Comparison of ENCODE assay signal across 1 cellular context in the genomic region with DNA sequence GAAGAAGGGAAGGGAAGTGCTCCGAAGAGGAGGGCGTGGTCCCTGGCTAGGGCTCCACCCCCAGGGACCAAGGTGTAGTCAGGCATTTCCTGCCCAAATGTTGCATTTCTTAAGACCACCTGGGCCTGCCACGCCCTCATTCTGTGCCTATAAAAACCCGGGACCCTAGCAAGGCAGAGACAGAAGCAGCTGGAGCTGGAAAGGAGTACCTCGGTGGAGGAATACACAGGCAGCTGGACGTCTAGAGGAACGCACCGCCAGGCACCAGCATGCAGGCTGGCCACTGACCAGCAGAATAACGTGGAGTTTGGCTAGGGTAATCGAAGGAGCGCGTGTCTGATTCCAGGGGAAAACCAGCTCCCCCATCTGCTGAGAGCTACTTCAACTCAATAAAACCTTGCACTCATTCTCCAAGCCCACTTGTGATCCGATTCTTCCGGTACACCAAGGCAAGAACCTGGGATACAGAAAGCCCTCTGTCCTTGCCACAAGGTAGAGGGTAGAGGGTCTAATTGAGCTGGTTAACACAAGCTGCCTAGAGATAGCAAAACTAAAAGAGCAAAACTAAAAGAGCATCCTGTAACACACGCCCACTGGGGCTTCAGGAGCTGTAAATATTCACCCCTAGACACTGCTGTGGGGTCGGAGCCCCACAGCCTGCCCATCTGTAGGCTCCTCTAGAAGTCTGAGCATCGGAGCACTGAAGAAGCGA.
TF ChIP-seq lines count a peak whose summit lies in the region.

No MANE protein-coding gene starts in this region.

TF ChIP-seq in HepG2, 621 proteins besides CTCF, POLR2A, EP300 and RAD21 (continued from another document and continues in another):
- TF ChIP-seq, protein P1, sequence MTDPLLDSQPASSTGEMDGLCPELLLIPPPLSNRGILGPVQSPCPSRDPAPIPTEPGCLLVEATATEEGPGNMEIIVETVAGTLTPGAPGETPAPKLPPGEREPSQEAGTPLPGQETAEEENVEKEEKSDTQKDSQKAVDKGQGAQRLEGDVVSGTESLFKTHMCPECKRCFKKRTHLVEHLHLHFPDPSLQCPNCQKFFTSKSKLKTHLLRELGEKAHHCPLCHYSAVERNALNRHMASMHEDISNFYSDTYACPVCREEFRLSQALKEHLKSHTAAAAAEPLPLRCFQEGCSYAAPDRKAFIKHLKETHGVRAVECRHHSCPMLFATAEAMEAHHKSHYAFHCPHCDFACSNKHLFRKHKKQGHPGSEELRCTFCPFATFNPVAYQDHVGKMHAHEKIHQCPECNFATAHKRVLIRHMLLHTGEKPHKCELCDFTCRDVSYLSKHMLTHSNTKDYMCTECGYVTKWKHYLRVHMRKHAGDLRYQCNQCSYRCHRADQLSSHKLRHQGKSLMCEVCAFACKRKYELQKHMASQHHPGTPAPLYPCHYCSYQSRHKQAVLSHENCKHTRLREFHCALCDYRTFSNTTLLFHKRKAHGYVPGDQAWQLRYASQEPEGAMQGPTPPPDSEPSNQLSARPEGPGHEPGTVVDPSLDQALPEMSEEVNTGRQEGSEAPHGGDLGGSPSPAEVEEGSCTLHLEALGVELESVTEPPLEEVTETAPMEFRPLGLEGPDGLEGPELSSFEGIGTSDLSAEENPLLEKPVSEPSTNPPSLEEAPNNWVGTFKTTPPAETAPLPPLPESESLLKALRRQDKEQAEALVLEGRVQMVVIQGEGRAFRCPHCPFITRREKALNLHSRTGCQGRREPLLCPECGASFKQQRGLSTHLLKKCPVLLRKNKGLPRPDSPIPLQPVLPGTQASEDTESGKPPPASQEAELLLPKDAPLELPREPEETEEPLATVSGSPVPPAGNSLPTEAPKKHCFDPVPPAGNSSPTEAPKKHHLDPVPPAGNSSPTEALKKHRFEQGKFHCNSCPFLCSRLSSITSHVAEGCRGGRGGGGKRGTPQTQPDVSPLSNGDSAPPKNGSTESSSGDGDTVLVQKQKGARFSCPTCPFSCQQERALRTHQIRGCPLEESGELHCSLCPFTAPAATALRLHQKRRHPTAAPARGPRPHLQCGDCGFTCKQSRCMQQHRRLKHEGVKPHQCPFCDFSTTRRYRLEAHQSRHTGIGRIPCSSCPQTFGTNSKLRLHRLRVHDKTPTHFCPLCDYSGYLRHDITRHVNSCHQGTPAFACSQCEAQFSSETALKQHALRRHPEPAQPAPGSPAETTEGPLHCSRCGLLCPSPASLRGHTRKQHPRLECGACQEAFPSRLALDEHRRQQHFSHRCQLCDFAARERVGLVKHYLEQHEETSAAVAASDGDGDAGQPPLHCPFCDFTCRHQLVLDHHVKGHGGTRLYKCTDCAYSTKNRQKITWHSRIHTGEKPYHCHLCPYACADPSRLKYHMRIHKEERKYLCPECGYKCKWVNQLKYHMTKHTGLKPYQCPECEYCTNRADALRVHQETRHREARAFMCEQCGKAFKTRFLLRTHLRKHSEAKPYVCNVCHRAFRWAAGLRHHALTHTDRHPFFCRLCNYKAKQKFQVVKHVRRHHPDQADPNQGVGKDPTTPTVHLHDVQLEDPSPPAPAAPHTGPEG (CRISPR knock-in tag; IDR thresholded peaks at IDR 0.05), result no peak
- no peak for TF ChIP-seq THAP11 (CRISPR knock-in tag; IDR thresholded peaks at IDR 0.05)
- TF ChIP-seq, protein P2, sequence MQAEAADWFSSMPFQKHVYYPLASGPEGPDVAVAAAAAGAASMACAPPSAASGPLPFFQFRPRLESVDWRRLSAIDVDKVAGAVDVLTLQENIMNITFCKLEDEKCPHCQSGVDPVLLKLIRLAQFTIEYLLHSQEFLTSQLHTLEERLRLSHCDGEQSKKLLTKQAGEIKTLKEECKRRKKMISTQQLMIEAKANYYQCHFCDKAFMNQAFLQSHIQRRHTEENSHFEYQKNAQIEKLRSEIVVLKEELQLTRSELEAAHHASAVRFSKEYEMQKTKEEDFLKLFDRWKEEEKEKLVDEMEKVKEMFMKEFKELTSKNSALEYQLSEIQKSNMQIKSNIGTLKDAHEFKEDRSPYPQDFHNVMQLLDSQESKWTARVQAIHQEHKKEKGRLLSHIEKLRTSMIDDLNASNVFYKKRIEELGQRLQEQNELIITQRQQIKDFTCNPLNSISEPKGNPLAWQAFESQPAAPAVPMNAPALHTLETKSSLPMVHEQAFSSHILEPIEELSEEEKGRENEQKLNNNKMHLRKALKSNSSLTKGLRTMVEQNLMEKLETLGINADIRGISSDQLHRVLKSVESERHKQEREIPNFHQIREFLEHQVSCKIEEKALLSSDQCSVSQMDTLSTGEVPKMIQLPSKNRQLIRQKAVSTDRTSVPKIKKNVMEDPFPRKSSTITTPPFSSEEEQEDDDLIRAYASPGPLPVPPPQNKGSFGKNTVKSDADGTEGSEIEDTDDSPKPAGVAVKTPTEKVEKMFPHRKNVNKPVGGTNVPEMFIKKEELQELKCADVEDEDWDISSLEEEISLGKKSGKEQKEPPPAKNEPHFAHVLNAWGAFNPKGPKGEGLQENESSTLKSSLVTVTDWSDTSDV (CRISPR knock-in tag; IDR thresholded peaks at IDR 0.05), result peak; percentile 85
- TF ChIP-seq ZMAT3 (CRISPR knock-in tag; conservative IDR thresholded peaks at IDR 0.05), result no peak
- peak; percentile 39; the same call in 1 of the 2 replicates for TF ChIP-seq ZFX (CRISPR knock-in tag; IDR thresholded peaks at IDR 0.05; ENCODE audit: low read depth)
- TF ChIP-seq GZF1 (CRISPR knock-in tag; IDR thresholded peaks at IDR 0.05), result peak; percentile 37; the same call in 1 of the 2 replicates
- peak; percentile 33; the same call in 1 of the 2 replicates for TF ChIP-seq ZNF30 (CRISPR knock-in tag; IDR thresholded peaks at IDR 0.05)
- no peak for TF ChIP-seq HHEX (CRISPR knock-in tag; IDR thresholded peaks at IDR 0.05)
- TF ChIP-seq SIX4 (CRISPR knock-in tag; IDR thresholded peaks at IDR 0.05), result no peak; the same call in 1 of the 2 replicates
- peak; percentile 37; the same call in 1 of the 2 replicates for TF ChIP-seq ZNF354B (CRISPR knock-in tag; IDR thresholded peaks at IDR 0.05)
- TF ChIP-seq ZNF501 (CRISPR knock-in tag; IDR thresholded peaks at IDR 0.05), result peak; percentile 80
- TF ChIP-seq CBX5 (CRISPR knock-in tag; IDR thresholded peaks at IDR 0.05; ENCODE audit: borderline replicate concordance), result peak; percentile 57; the same call in 1 of the 2 replicates
- no peak for TF ChIP-seq DR1 (CRISPR knock-in tag; IDR thresholded peaks at IDR 0.05)
- TF ChIP-seq PRPF4 (IDR thresholded peaks at IDR 0.05; ENCODE audit: low read depth, low read length, poor library complexity, severe bottlenecking), result no peak
- TF ChIP-seq, protein P3, sequence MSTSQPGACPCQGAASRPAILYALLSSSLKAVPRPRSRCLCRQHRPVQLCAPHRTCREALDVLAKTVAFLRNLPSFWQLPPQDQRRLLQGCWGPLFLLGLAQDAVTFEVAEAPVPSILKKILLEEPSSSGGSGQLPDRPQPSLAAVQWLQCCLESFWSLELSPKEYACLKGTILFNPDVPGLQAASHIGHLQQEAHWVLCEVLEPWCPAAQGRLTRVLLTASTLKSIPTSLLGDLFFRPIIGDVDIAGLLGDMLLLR (CRISPR knock-in tag; IDR thresholded peaks at IDR 0.05), result no peak
- TF ChIP-seq XRCC5 (optimal IDR thresholded peaks at IDR 0.05; ENCODE audit: low read length), result peak; percentile 55
- TF ChIP-seq, protein P4, sequence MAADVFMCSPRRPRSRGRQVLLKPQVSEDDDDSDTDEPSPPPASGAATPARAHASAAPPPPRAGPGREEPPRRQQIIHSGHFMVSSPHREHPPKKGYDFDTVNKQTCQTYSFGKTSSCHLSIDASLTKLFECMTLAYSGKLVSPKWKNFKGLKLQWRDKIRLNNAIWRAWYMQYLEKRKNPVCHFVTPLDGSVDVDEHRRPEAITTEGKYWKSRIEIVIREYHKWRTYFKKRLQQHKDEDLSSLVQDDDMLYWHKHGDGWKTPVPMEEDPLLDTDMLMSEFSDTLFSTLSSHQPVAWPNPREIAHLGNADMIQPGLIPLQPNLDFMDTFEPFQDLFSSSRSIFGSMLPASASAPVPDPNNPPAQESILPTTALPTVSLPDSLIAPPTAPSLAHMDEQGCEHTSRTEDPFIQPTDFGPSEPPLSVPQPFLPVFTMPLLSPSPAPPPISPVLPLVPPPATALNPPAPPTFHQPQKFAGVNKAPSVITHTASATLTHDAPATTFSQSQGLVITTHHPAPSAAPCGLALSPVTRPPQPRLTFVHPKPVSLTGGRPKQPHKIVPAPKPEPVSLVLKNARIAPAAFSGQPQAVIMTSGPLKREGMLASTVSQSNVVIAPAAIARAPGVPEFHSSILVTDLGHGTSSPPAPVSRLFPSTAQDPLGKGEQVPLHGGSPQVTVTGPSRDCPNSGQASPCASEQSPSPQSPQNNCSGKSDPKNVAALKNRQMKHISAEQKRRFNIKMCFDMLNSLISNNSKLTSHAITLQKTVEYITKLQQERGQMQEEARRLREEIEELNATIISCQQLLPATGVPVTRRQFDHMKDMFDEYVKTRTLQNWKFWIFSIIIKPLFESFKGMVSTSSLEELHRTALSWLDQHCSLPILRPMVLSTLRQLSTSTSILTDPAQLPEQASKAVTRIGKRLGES (CRISPR knock-in tag; IDR thresholded peaks at IDR 0.05; ENCODE audit: borderline replicate concordance), result no peak
- TF ChIP-seq ADNP (CRISPR knock-in tag; IDR thresholded peaks at IDR 0.05), result no peak
- no peak for TF ChIP-seq ZNF34 (CRISPR knock-in tag; IDR thresholded peaks at IDR 0.05; ENCODE audit: borderline replicate concordance)
- TF ChIP-seq, protein P5, sequence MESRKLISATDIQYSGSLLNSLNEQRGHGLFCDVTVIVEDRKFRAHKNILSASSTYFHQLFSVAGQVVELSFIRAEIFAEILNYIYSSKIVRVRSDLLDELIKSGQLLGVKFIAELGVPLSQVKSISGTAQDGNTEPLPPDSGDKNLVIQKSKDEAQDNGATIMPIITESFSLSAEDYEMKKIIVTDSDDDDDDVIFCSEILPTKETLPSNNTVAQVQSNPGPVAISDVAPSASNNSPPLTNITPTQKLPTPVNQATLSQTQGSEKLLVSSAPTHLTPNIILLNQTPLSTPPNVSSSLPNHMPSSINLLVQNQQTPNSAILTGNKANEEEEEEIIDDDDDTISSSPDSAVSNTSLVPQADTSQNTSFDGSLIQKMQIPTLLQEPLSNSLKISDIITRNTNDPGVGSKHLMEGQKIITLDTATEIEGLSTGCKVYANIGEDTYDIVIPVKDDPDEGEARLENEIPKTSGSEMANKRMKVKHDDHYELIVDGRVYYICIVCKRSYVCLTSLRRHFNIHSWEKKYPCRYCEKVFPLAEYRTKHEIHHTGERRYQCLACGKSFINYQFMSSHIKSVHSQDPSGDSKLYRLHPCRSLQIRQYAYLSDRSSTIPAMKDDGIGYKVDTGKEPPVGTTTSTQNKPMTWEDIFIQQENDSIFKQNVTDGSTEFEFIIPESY (CRISPR knock-in tag; IDR thresholded peaks at IDR 0.05), result no peak
- TF ChIP-seq SIX1 (CRISPR knock-in tag; IDR thresholded peaks at IDR 0.05; ENCODE audit: borderline replicate concordance), result 0 out of 2 replicates have a peak, but pooled peaks have one; percentile 17
- TF ChIP-seq, protein P6, sequence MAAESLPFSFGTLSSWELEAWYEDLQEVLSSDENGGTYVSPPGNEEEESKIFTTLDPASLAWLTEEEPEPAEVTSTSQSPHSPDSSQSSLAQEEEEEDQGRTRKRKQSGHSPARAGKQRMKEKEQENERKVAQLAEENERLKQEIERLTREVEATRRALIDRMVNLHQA (CRISPR knock-in tag; IDR thresholded peaks at IDR 0.05), result no peak
- TF ChIP-seq TARDBP (CRISPR knock-in tag; IDR thresholded peaks at IDR 0.05), result 0 out of 2 replicates have a peak, but pooled peaks have one; percentile 1
- no peak for TF ChIP-seq SUZ12 (IDR thresholded peaks at IDR 0.05; ENCODE audit: low read depth, low read length)
- no peak for TF ChIP-seq RORA (CRISPR knock-in tag; IDR thresholded peaks at IDR 0.05)
- TF ChIP-seq, protein P7, sequence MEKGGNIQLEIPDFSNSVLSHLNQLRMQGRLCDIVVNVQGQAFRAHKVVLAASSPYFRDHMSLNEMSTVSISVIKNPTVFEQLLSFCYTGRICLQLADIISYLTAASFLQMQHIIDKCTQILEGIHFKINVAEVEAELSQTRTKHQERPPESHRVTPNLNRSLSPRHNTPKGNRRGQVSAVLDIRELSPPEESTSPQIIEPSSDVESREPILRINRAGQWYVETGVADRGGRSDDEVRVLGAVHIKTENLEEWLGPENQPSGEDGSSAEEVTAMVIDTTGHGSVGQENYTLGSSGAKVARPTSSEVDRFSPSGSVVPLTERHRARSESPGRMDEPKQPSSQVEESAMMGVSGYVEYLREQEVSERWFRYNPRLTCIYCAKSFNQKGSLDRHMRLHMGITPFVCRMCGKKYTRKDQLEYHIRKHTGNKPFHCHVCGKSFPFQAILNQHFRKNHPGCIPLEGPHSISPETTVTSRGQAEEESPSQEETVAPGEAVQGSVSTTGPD (CRISPR knock-in tag; IDR thresholded peaks at IDR 0.05), result no peak; the same call in 1 of the 2 replicates
- peak; percentile 96; the same call in 1 of the 2 replicates for TF ChIP-seq NFATC3 (CRISPR knock-in tag; IDR thresholded peaks at IDR 0.05)
- peak; percentile 26; the same call in 1 of the 2 replicates for TF ChIP-seq ZNF232 (CRISPR knock-in tag; IDR thresholded peaks at IDR 0.05; ENCODE audit: borderline replicate concordance)
- TF ChIP-seq AGO2 (optimal IDR thresholded peaks at IDR 0.05; ENCODE audit: low read depth, low read length), result no peak
- peak; percentile 64; the same call in 1 of the 2 replicates for TF ChIP-seq HDAC1 (CRISPR knock-in tag; IDR thresholded peaks at IDR 0.05)
- TF ChIP-seq, protein P8, sequence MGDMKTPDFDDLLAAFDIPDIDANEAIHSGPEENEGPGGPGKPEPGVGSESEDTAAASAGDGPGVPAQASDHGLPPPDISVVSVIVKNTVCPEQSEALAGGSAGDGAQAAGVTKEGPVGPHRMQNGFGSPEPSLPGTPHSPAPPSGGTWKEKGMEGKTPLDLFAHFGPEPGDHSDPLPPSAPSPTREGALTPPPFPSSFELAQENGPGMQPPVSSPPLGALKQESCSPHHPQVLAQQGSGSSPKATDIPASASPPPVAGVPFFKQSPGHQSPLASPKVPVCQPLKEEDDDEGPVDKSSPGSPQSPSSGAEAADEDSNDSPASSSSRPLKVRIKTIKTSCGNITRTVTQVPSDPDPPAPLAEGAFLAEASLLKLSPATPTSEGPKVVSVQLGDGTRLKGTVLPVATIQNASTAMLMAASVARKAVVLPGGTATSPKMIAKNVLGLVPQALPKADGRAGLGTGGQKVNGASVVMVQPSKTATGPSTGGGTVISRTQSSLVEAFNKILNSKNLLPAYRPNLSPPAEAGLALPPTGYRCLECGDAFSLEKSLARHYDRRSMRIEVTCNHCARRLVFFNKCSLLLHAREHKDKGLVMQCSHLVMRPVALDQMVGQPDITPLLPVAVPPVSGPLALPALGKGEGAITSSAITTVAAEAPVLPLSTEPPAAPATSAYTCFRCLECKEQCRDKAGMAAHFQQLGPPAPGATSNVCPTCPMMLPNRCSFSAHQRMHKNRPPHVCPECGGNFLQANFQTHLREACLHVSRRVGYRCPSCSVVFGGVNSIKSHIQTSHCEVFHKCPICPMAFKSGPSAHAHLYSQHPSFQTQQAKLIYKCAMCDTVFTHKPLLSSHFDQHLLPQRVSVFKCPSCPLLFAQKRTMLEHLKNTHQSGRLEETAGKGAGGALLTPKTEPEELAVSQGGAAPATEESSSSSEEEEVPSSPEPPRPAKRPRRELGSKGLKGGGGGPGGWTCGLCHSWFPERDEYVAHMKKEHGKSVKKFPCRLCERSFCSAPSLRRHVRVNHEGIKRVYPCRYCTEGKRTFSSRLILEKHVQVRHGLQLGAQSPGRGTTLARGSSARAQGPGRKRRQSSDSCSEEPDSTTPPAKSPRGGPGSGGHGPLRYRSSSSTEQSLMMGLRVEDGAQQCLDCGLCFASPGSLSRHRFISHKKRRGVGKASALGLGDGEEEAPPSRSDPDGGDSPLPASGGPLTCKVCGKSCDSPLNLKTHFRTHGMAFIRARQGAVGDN (CRISPR knock-in tag; IDR thresholded peaks at IDR 0.05), result peak; percentile 95
